In the genomic region with DNA sequence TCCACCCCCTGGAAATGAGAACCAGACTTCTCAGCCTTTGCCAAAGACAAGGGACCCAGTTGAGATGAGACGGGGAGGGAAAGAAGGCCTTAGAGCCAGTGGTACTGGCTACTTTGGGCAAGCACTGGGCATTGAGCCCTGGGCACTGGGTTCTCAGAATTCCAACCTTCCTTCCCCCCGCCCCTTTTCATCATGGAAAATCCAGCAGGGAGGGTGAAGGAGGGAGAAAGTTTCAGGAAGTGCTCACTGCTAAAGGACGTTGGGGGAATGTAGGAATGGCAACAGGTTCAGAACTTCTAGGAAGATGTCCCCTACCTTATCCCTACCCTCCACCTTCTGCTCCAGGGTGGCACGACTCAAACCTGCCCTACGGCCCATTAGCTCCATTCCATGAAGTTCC, we compare ENCODE assay signal across 9 cellular contexts. TPM values are rescaled to one million over a fixed set of nuclear protein-coding genes. Genes with fewer than 3 reads are reported as not detected.
DNase-seq lines count a peak whose midpoint lies in the region; ATAC-seq, FAIRE-seq and TF ChIP-seq lines count a peak whose summit lies in the region.
"Had no signal": no experiment of that assay in that cellular context is flagged by ENCODE, and none has a peak within 500 bp of the region (broad histone marks: within the 10 kb centered on the region; RNA-seq: fewer than 3 reads in every experiment).

No MANE protein-coding gene starts in this region.

- H3K36me3 Mint-ChIP-seq in naive B cell = no peaks in the 10 kb centered on the region

- TF ChIP-seq CTCF in A549 (IDR thresholded peaks at IDR 0.05) = no peak
- no peak for TF ChIP-seq CTCF in colonic mucosa (IDR thresholded peaks at IDR 0.05)

- H3K9me3 ChIP-seq in A549 (no peaks in the 10 kb centered on the region), colonic mucosa (no peaks in the 10 kb centered on the region)

- H3K36me3 ChIP-seq in colonic mucosa = no peaks in the 10 kb centered on the region

- no peaks in the 10 kb centered on the region for H3K27me3 Mint-ChIP-seq in naive B cell

- H3K4me3 Mint-ChIP-seq in naive B cell = peak overlapping the region in 7 of 8 donors; percentile 87 to 99 (median 94)

- H3K27ac ChIP-seq in A549 (peak overlapping the region; percentile 99; a peak in 3 of 6 replicates), colonic mucosa (peak overlapping the region; percentile 89)

- 70% methylated on average over 5 of the region's 5 CpGs for WGBS in A549 (ENCODE audit: missing lambda C conversion rate)

- peak overlapping the region in 1 of 6 donors; percentile 89 for H3K27ac Mint-ChIP-seq in naive B cell

- H3K4me1 Mint-ChIP-seq in naive B cell = peaks cover 13 to 18% (median 15%) of the 10 kb centered on the region in 3 donors

- H3K4me3 ChIP-seq in A549 (no peak overlapping the region), colonic mucosa (peak overlapping the region; percentile 71)

- TF ChIP-seq POLR2A in A549 (IDR thresholded peaks at IDR 0.05; ENCODE audit: low read length) = no peak

- FAIRE-seq in A549 (lab: Jason Lieb, UNC) = no peak

- intact Hi-C loops in colonic mucosa (cut with DNase I) = no loop called here

- POLR2A ChIA-PET in A549 (lab: Yijun Ruan, JAX) = interaction anchor here (0.8 kb wide), 1 partner anchor 34 kb away, joined by 3 read pairs; a partner anchor contains a TSS

- H3K4me2 ChIP-seq in A549 = peak overlapping the region; percentile 93

- DNase-seq in A549 (ENCODE audit: low read depth in 1 of 2, low spot score in 1 of 2) (no peak), HuH-7 (ENCODE audit: low spot score) (peak; percentile 11), colonic mucosa (peak; percentile 30), naive B cell (no peak), foreskin melanocyte (no peak), GM19238 (ENCODE audit: insufficient read length, low spot score) (no peak)

- TF ChIP-seq RAD21 in A549 (conservative IDR thresholded peaks at IDR 0.05 in 1 of 2, IDR thresholded peaks at IDR 0.05 in 1 of 2) = no peak

- no peak for TF ChIP-seq EP300 in A549 (IDR thresholded peaks at IDR 0.05)

- CTCF ChIA-PET in A549 (lab: Yijun Ruan, JAX) = interaction anchor here (0.6 to 45.5 kb wide), 7 partner anchors 8 to 145 kb away, joined by 3 to 1424 read pairs (median 5); a partner anchor contains a TSS

- peaks cover 56% of the 10 kb centered on the region for H3K4me1 ChIP-seq in A549
- H3K4me1 ChIP-seq in colonic mucosa = peaks cover 16% of the 10 kb centered on the region

- peak overlapping the region; percentile 94 to 99 for H3K9ac ChIP-seq in colonic mucosa (ENCODE audit: low read depth in 2 of 2, low read length in 2 of 2)

- H3K27me3 ChIP-seq in colonic mucosa = no peaks in the 10 kb centered on the region

- H3K9me3 Mint-ChIP-seq in naive B cell = no peaks in the 10 kb centered on the region

- ATAC-seq in A549 (no peak), naive B cell (ENCODE audit: low read depth in 2 of 2) (no peak), HG02884 (IDR thresholded peaks at IDR 0.05; ENCODE audit: unreplicated experiment) (no peak), HG03095 (IDR thresholded peaks at IDR 0.05; ENCODE audit: unreplicated experiment) (no peak)

TF ChIP-seq in A549, 52 proteins besides CTCF, POLR2A, EP300 and RAD21:
- TF ChIP-seq RARB (CRISPR knock-in tag; IDR thresholded peaks at IDR 0.05) = no peak
- no peak for TF ChIP-seq SREBF2 (IDR thresholded peaks at IDR 0.05)
- TF ChIP-seq RFX5 (IDR thresholded peaks at IDR 0.05) = no peak
- no peak for TF ChIP-seq FOXS1 (CRISPR knock-in tag; IDR thresholded peaks at IDR 0.05)
- no peak for TF ChIP-seq CHD2 (IDR thresholded peaks at IDR 0.05; ENCODE audit: low read length, partially characterized antibody)
- TF ChIP-seq HEYL (CRISPR knock-in tag; IDR thresholded peaks at IDR 0.05) = no peak
- no peak for TF ChIP-seq EHMT2 (IDR thresholded peaks at IDR 0.05; ENCODE audit: low read depth)
- TF ChIP-seq EHF (CRISPR knock-in tag; IDR thresholded peaks at IDR 0.05) = no peak
- no peak for TF ChIP-seq TP53 (CRISPR knock-in tag; IDR thresholded peaks at IDR 0.05)
- no peak for TF ChIP-seq PHF8 (IDR thresholded peaks at IDR 0.05; ENCODE audit: borderline replicate concordance, low read depth)
- no peak for TF ChIP-seq FOSL2 (IDR thresholded peaks at IDR 0.05)
- TF ChIP-seq FOSL2 (CRISPR knock-in tag; IDR thresholded peaks at IDR 0.05) = no peak
- no peak for TF ChIP-seq MAZ (IDR thresholded peaks at IDR 0.05; ENCODE audit: borderline replicate concordance, low read depth, low read length)
- no peak for TF ChIP-seq BHLHE40 (IDR thresholded peaks at IDR 0.05; ENCODE audit: low read depth, low read length)
- TF ChIP-seq, protein P1, sequence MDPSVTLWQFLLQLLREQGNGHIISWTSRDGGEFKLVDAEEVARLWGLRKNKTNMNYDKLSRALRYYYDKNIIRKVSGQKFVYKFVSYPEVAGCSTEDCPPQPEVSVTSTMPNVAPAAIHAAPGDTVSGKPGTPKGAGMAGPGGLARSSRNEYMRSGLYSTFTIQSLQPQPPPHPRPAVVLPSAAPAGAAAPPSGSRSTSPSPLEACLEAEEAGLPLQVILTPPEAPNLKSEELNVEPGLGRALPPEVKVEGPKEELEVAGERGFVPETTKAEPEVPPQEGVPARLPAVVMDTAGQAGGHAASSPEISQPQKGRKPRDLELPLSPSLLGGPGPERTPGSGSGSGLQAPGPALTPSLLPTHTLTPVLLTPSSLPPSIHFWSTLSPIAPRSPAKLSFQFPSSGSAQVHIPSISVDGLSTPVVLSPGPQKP (IDR thresholded peaks at IDR 0.05; ENCODE audit: low read depth, low read length) = no peak
- TF ChIP-seq POLR2AphosphoS2 (conservative IDR thresholded peaks at IDR 0.05; ENCODE audit: low read length) = no peak

RNA-seq across cellular contexts. Expression of a gene that starts 4.2 kb away (rescaled TPM):
- 11.5 and 12.4 TPM in 2 replicates for polyA plus RNA-seq in A549 (2011; rRNA removed)
- polyA plus RNA-seq in A549 (2012; cell fraction: cytosol; rRNA removed) = 19.4 and 27.2 TPM in 2 replicates
- polyA plus RNA-seq in A549 (2012; cell fraction: nucleus; rRNA removed) = 72.7 and 109 TPM in 2 replicates
- polyA plus RNA-seq in A549 (2017; fragmentation: RNase III; extraction: RNeasy Plus Mini Kit Qiagen cat#74134 plus additional on column Dnase treatment) = 13.5 to 15.8 TPM (median 15.3 TPM) in 3 replicates
- 36.0 and 44.8 TPM in 2 replicates for polyA minus RNA-seq in A549 (2011; rRNA and poly(A)+ RNA removed)
- 10 to 100 TPM; 26.0 to 27.1 TPM for total RNA-seq in colonic mucosa
- polyA plus RNA-seq in naive B cell (ENCODE audit: low read depth in 6 of 6) = under 1 TPM in 5 of 6 donors, not detected in 1; 0.05 to 0.91 (median 0.47) TPM

RNA-seq across cellular contexts. Expression of a gene that starts 33.5 kb away (rescaled TPM):
- 26.8 and 28.1 TPM in 2 replicates for polyA plus RNA-seq in A549 (2011; rRNA removed)
- 25.8 and 28.2 TPM in 2 replicates for polyA plus RNA-seq in A549 (2012; cell fraction: cytosol; rRNA removed)
- polyA plus RNA-seq in A549 (2012; cell fraction: nucleus; rRNA removed) = 28.8 and 33.3 TPM in 2 replicates
- polyA plus RNA-seq in A549 (2017; fragmentation: RNase III; extraction: RNeasy Plus Mini Kit Qiagen cat#74134 plus additional on column Dnase treatment) = 16.1 to 18.6 TPM (median 17.3 TPM) in 3 replicates
- polyA minus RNA-seq in A549 (2011; rRNA and poly(A)+ RNA removed) = 47.8 and 49.6 TPM in 2 replicates
- total RNA-seq in colonic mucosa = 10 to 100 TPM; 32.5 to 35.0 TPM
- polyA plus RNA-seq in naive B cell (ENCODE audit: low read depth in 6 of 6) = 10 to 100 TPM; 12.8 to 31.1 (median 23.2) TPM

RNA-seq across cellular contexts. Expression of a gene that starts 39.4 kb away (rescaled TPM):
- polyA plus RNA-seq in A549 (2011; rRNA removed) = 577 and 650 TPM in 2 replicates
- polyA plus RNA-seq in A549 (2012; cell fraction: cytosol; rRNA removed) = 209 and 256 TPM in 2 replicates
- polyA plus RNA-seq in A549 (2012; cell fraction: nucleus; rRNA removed) = 167 and 231 TPM in 2 replicates
- polyA plus RNA-seq in A549 (2017; fragmentation: RNase III; extraction: RNeasy Plus Mini Kit Qiagen cat#74134 plus additional on column Dnase treatment) = 363 to 377 TPM (median 375 TPM) in 3 replicates
- 707 and 843 TPM in 2 replicates for polyA minus RNA-seq in A549 (2011; rRNA and poly(A)+ RNA removed)
- 100 to 1,000 TPM; 398 to 455 TPM for total RNA-seq in colonic mucosa
- 100 to 1,000 TPM in 2 of 6 donors, 10 to 100 TPM in 4; 69.1 to 104 (median 87.0) TPM for polyA plus RNA-seq in naive B cell (ENCODE audit: low read depth in 6 of 6)

RNA-seq across cellular contexts. Expression of a gene that starts 51.8 kb away (rescaled TPM):
- polyA plus RNA-seq in A549 (2011; rRNA removed) (49.1 and 64.5 TPM in 2 replicates), A549 (2017; fragmentation: RNase III; extraction: RNeasy Plus Mini Kit Qiagen cat#74134 plus additional on column Dnase treatment) (128 to 155 TPM (median 128 TPM) in 3 replicates), naive B cell (ENCODE audit: low read depth in 6 of 6) (not detected)
- polyA plus RNA-seq in A549 (2012; cell fraction: cytosol; rRNA removed) = 173 and 192 TPM in 2 replicates
- polyA plus RNA-seq in A549 (2012; cell fraction: nucleus; rRNA removed) = 121 and 142 TPM in 2 replicates
- 51.3 and 54.2 TPM in 2 replicates for polyA minus RNA-seq in A549 (2011; rRNA and poly(A)+ RNA removed)
- 10 to 100 TPM in 1 of 2 donors, 1 to 10 TPM in 1; 7.2 to 14.6 TPM for total RNA-seq in colonic mucosa

RNA-seq across cellular contexts. Expression of a gene that starts 57.6 kb away (rescaled TPM):
- polyA plus RNA-seq in A549 (2011; rRNA removed) = 0.12 and 0.14 TPM in 2 replicates
- polyA plus RNA-seq in A549 (2012; cell fraction: cytosol; rRNA removed) = 0.46 and 0.56 TPM in 2 replicates
- polyA plus RNA-seq in A549 (2012; cell fraction: nucleus; rRNA removed) = 1.9 TPM in 2 replicates
- 0.09 to 0.21 TPM (median 0.16 TPM) in 3 replicates for polyA plus RNA-seq in A549 (2017; fragmentation: RNase III; extraction: RNeasy Plus Mini Kit Qiagen cat#74134 plus additional on column Dnase treatment)
- polyA minus RNA-seq in A549 (2011; rRNA and poly(A)+ RNA removed) = 0.12 and 0.19 TPM in 2 replicates
- total RNA-seq in colonic mucosa = under 1 TPM in 1 of 2 donors, not detected in 1; 0.12 TPM
- polyA plus RNA-seq in naive B cell (ENCODE audit: low read depth in 6 of 6) = not detected
- total RNA-seq: G401 had no signal

Comparison
In these comparisons a context has a peak if more than half of its experiments do, and no peak if none do; other contexts are left out.
1. DNase-seq: peak in HuH-7 (single experiment) and colonic mucosa (single experiment); none in A549 (0 of 2), naive B cell (single experiment), foreskin melanocyte (single experiment) and GM19238 (single experiment).
2. RNA of a gene that starts 4.2 kb away (polyA plus RNA-seq): 11.5 to 109 TPM in A549; 0.05 to 0.91 TPM in naive B cell; every median in the first group is over 4 times any median in the second.